In the genomic region with DNA sequence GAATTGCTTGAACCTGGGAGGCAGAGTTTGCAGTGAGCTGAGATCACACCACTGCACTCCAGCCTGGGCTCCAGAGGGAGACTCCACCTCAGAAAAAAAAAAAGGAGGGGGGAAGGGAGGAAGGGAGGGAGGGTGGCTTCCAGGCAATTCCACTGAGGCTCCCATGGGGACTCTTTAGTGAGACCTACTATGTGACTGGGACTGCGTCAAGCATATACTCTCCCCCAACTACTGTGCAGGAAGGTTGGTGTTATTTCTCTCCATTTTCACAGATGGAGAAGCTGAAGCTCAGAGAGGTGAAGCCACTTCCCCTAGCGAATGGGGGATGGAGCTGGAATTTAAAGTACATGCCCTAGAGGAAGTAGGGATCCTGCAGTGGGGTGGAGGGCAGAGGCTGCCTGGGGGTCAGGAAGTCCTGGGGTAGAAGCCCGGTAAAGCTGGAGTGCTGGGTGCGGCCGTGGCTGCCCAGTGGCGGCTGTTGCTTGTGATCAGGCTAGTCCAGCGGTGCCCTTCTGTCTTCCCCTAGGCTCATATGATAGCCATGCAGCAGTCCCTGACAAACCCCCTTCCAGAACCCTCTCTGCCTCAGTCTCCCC, we compare ENCODE assay signal across 20 cellular contexts. TPM values are rescaled to one million over a fixed set of nuclear protein-coding genes. Genes with fewer than 3 reads are reported as not detected.
DNase-seq lines count a peak whose midpoint lies in the region; ATAC-seq, FAIRE-seq and TF ChIP-seq lines count a peak whose summit lies in the region.
"Had no signal": no experiment of that assay in that cellular context is flagged by ENCODE, and none has a peak within 500 bp of the region (broad histone marks: within the 10 kb centered on the region; RNA-seq: fewer than 3 reads in every experiment).

No MANE protein-coding gene starts in this region.

- no peak overlapping the region for H4K8ac ChIP-seq in H1 (ENCODE audit: extremely low read depth, insufficient read depth, low read length)

- H3K9me3 ChIP-seq in A549 (no peaks in the 10 kb centered on the region), SK-N-MC (ENCODE audit: low read depth, low read length) (no peaks in the 10 kb centered on the region), H1 (ENCODE audit: insufficient read depth in 2 of 2, low read depth in 1 of 2, low read length in 1 of 2) (no peaks in the 10 kb centered on the region), OCI-LY7 (ENCODE audit: low read length) (no peaks in the 10 kb centered on the region)

- TF ChIP-seq RAD21 in A549 (conservative IDR thresholded peaks at IDR 0.05 in 1 of 2, IDR thresholded peaks at IDR 0.05 in 1 of 2) = no peak
- no peak for TF ChIP-seq RAD21 in H1 (IDR thresholded peaks at IDR 0.05 in 1 of 2, conservative IDR thresholded peaks at IDR 0.05 in 1 of 2; ENCODE audit: low read depth in 2 of 2, low read length in 2 of 2)

- 55% methylated on average over 7 of the region's 7 CpGs for WGBS in A549 (ENCODE audit: missing lambda C conversion rate)
- WGBS in H1 (ENCODE audit: extremely low coverage in 1 of 2, insufficient coverage in 1 of 2, insufficient read length in 1 of 2, insufficient replicate concordance in 2 of 2, low coverage in 1 of 2, low lambda C conversion rate in 2 of 2, missing lambda C conversion rate in 1 of 2), 2 experiments = 65% methylated on average over 7 of the region's 7 CpGs; no CpG with 5 or more reads in 1 of the 2 experiments

- peaks cover 28% of the 10 kb centered on the region for H3K4me1 Mint-ChIP-seq in GM23338
- H3K4me1 Mint-ChIP-seq: CD4-positive, CD25-positive, alpha-beta regulatory T cell had no signal

- H3K36me3 Mint-ChIP-seq in GM23338 (ENCODE audit: low read depth) = no peaks in the 10 kb centered on the region
- H3K36me3 Mint-ChIP-seq: CD4-positive, CD25-positive, alpha-beta regulatory T cell had no signal

- H3K27ac ChIP-seq in A549 (peak overlapping the region; percentile 32 to 33; a peak in 2 of 6 replicates), GM23338 (ENCODE audit: low read depth) (no peak overlapping the region), SK-N-MC (peak overlapping the region; percentile 42; the same call in 1 of the 2 replicates), H1 (ENCODE audit: low read depth, low read length) (no peak overlapping the region), OCI-LY7 (ENCODE audit: low read depth, low read length, poor library complexity, severe bottlenecking) (no peak overlapping the region)

- H3F3A ChIP-seq in GM23338 (replicated peaks; ENCODE audit: low read depth) = peaks cover 3% of the 10 kb centered on the region; the same call in 1 of the 2 replicates

- no peak overlapping the region for H2BK120ac ChIP-seq in H1 (replicated peaks; ENCODE audit: low read depth, low read length)

- peaks cover 10% of the 10 kb centered on the region for H3K27me3 Mint-ChIP-seq in GM23338 (ENCODE audit: insufficient read depth, low read depth, poor library complexity)

- H3K79me2 ChIP-seq in GM23338 (replicated peaks; ENCODE audit: insufficient read depth) = no peaks in the 10 kb centered on the region
- H3K79me2 ChIP-seq in H1 (ENCODE audit: control insufficient read depth in 1 of 2, insufficient read depth in 2 of 2, low read length in 2 of 2) = no peaks in the 10 kb centered on the region
- H3K79me2 ChIP-seq in OCI-LY7 (ENCODE audit: insufficient read depth, low read depth, low read length) = no peaks in the 10 kb centered on the region

- intact Hi-C loops in OCI-LY7 (cut with micrococcal nuclease; ENCODE audit: unreplicated experiment) = no loop called here

- no peak overlapping the region for H3K56ac ChIP-seq in H1 (replicated peaks; ENCODE audit: insufficient read length, low read depth, low read length)

- H2BK5ac ChIP-seq in H1 (ENCODE audit: low read depth, low read length) = no peak overlapping the region

- TF ChIP-seq CTCF in A549 (IDR thresholded peaks at IDR 0.05) (no peak), GM23338 (conservative IDR thresholded peaks at IDR 0.05; ENCODE audit: low read depth in 2 of 2) (no peak), H1 (IDR thresholded peaks at IDR 0.05; ENCODE audit: control extremely low read depth in 1 of 3, insufficient read depth in 1 of 3, low read depth in 1 of 3, low read length in 3 of 3) (no peak), OCI-LY7 (conservative IDR thresholded peaks at IDR 0.05; ENCODE audit: low read length) (no peak)

- H2AFZ ChIP-seq in GM23338 (no peak overlapping the region), H1 (ENCODE audit: low read length) (no peak overlapping the region), OCI-LY7 (ENCODE audit: low read length) (no peak overlapping the region)

- H2AK5ac ChIP-seq in H1 (ENCODE audit: low read depth, low read length) = no peak overlapping the region

- BruUV-seq in OCI-LY7 (replicated peaks; lab: Mats Ljungman, UMichigan) = no TSS peak

- no peaks in the 10 kb centered on the region; the same call in 2 of the 3 replicates for H3K9me3 Mint-ChIP-seq in GM23338
- H3K9me3 Mint-ChIP-seq: H9 had no signal

- H3K18ac ChIP-seq in H1 (ENCODE audit: extremely low read depth, low read length) = no peak overlapping the region

- ATAC-seq in A549 (peak in 1 of 2 experiments; percentile 17; a peak in 1 of 6 replicates), GM23338 (no peak), HG03095 (IDR thresholded peaks at IDR 0.05; ENCODE audit: unreplicated experiment) (no peak)
- ATAC-seq: PC-3, Right ventricle myocardium inferior, SK-N-SH treated with all-trans-retinoic acid at 6 μM for 48 hours had no signal

- H3K9ac ChIP-seq in SK-N-MC (ENCODE audit: insufficient read length) (no peak overlapping the region), H1 (replicated peaks in 1 of 4; ENCODE audit: extremely low read depth in 1 of 4, low read depth in 3 of 4, low read length in 3 of 4) (no peak overlapping the region)

- H2BK15ac ChIP-seq in H1 (ENCODE audit: low read length) = no peak overlapping the region

- peak overlapping the region; percentile 88; the same call in 1 of the 2 replicates for H2BK12ac ChIP-seq in H1 (ENCODE audit: low read depth, low read length)

- TF ChIP-seq EP300 in A549 (IDR thresholded peaks at IDR 0.05) = no peak
- TF ChIP-seq EP300 in H1 (IDR thresholded peaks at IDR 0.05; ENCODE audit: borderline replicate concordance in 1 of 2, low read depth in 2 of 2, low read length in 2 of 2) = no peak

- POLR2A ChIA-PET in A549 (lab: Yijun Ruan, JAX) (no interaction called here), H1 (lab: Charles Lee; ENCODE audit: partially characterized antibody) (interaction anchor here (0.6 to 1.0 kb wide), 2 partner anchors 11 to 69 kb away, joined by 3 to 4 read pairs; no protein-coding TSS in a partner anchor), OCI-LY7 (lab: Charles Lee) (no interaction called here)

- H3K4me1 ChIP-seq in A549 = peaks cover 61% of the 10 kb centered on the region
- peaks cover 35% of the 10 kb centered on the region for H3K4me1 ChIP-seq in GM23338 (ENCODE audit: insufficient read depth)
- H3K4me1 ChIP-seq in H1 (replicated peaks in 1 of 4; ENCODE audit: control insufficient read depth in 3 of 4, insufficient read depth in 4 of 4, low read length in 3 of 4) = peaks cover 5 to 24% (median 13%) of the 10 kb centered on the region in 4 experiments
- H3K4me1 ChIP-seq in OCI-LY7 (ENCODE audit: insufficient read depth, low read length, poor library complexity, severe bottlenecking) = no peaks in the 10 kb centered on the region

- no peak overlapping the region for H3K4ac ChIP-seq in H1 (replicated peaks; ENCODE audit: insufficient read length, low read depth, low read length)

- no peaks in the 10 kb centered on the region for H3K36me3 ChIP-seq in GM23338 (ENCODE audit: insufficient read depth)
- no peaks in the 10 kb centered on the region; the same call in 1 of the 2 replicates for H3K36me3 ChIP-seq in SK-N-MC (ENCODE audit: insufficient read depth, low read length)
- H3K36me3 ChIP-seq in H1 (ENCODE audit: control insufficient read depth in 2 of 4, insufficient read depth in 4 of 4, low read length in 3 of 4) = no peaks in the 10 kb centered on the region
- H3K36me3 ChIP-seq in OCI-LY7 (ENCODE audit: insufficient read depth, low read length) = no peaks in the 10 kb centered on the region

- FAIRE-seq in A549 (lab: Jason Lieb, UNC) = no peak
- FAIRE-seq in H1 (lab: Jason Lieb, UNC) = no peak
- FAIRE-seq in RCC 7860 (lab: Jason Lieb, UNC) = no peak
- FAIRE-seq in HTR-8/SVneo (lab: Jason Lieb, UNC) = no peak
- FAIRE-seq: D721Med had no signal

- H2BK20ac ChIP-seq in H1 (ENCODE audit: low read length) = peak overlapping the region; percentile 43

- no peak for DNase-seq in A549 (ENCODE audit: low read depth in 1 of 2, low spot score in 1 of 2)
- no peak for DNase-seq in GM23338 (ENCODE audit: low spot score)
- no peak for DNase-seq in SK-N-MC (ENCODE audit: low read depth, low spot score)
- no peak for DNase-seq in H1 (ENCODE audit: low read depth in 1 of 2, low spot score in 2 of 2)
- DNase-seq in RCC 7860 (ENCODE audit: low spot score) = no peak
- no peak for DNase-seq in HTR-8/SVneo (ENCODE audit: insufficient read length, low spot score)
- DNase-seq in OCI-LY7 (ENCODE audit: low spot score) = no peak
- DNase-seq: CD4-positive, CD25-positive, alpha-beta regulatory T cell; H9; IMR-90; NCI-H1417; NCI-H2029; NCI-H2171 treated with DMSO at 0.1 percent for 48 hours; NCI-H510A; PC-3; T-helper 2 cell had no signal

- H3K27ac Mint-ChIP-seq in GM23338 = no peak overlapping the region
- H3K27ac Mint-ChIP-seq: CD4-positive, CD25-positive, alpha-beta regulatory T cell had no signal

- no peak overlapping the region for H3K14ac ChIP-seq in H1 (ENCODE audit: insufficient read length)

- no peak for TF ChIP-seq POLR2A in A549 (IDR thresholded peaks at IDR 0.05; ENCODE audit: low read length)
- TF ChIP-seq POLR2A in H1 (IDR thresholded peaks at IDR 0.05; ENCODE audit: control extremely low read depth in 1 of 2, low read depth in 2 of 2, low read length in 2 of 2) = no peak

- H3K4me3 Mint-ChIP-seq in GM23338 = no peak overlapping the region
- H3K4me3 Mint-ChIP-seq: CD4-positive, CD25-positive, alpha-beta regulatory T cell; H9 had no signal

- H3K23ac ChIP-seq in H1 (ENCODE audit: insufficient read length) = no peak overlapping the region

- no peaks in the 10 kb centered on the region for H3K27me3 ChIP-seq in GM23338 (ENCODE audit: insufficient read depth)
- no peaks in the 10 kb centered on the region; a peak in 1 of 7 replicates for H3K27me3 ChIP-seq in H1 (replicated peaks in 1 of 4; ENCODE audit: control insufficient read depth in 3 of 4, extremely low read depth in 1 of 4, insufficient read depth in 3 of 4, low read length in 3 of 4)

- no peak overlapping the region for H4K91ac ChIP-seq in H1 (replicated peaks; ENCODE audit: insufficient read length, low read length)

- H4K5ac ChIP-seq in H1 (ENCODE audit: insufficient read length, low read depth, low read length) = no peak overlapping the region

- 0 out of 2 replicates have a peak, but pooled peaks cover 2% of the 10 kb centered on the region for H3K23me2 ChIP-seq in H1 (ENCODE audit: low read depth, low read length)

- H3K4me2 ChIP-seq in A549 = 0 out of 3 replicates have a peak overlapping the region, but pooled peaks have one; percentile 21
- H3K4me2 ChIP-seq in GM23338 = no peak overlapping the region
- H3K4me2 ChIP-seq in H1 (ENCODE audit: insufficient read depth in 1 of 2, low read depth in 2 of 2, low read length in 2 of 2) = peak overlapping the region in 1 of 2 experiments; percentile 11; a peak in 1 of 4 replicates
- H3K4me2 ChIP-seq in OCI-LY7 (ENCODE audit: low read length) = no peak overlapping the region

- no peaks in the 10 kb centered on the region for H3K79me1 ChIP-seq in H1 (ENCODE audit: low read depth, low read length)

- no peak overlapping the region for H3K4me3 ChIP-seq in A549
- H3K4me3 ChIP-seq in GM23338 = no peak overlapping the region
- 0 out of 2 replicates have a peak overlapping the region, but pooled peaks have one; percentile 18 for H3K4me3 ChIP-seq in SK-N-MC
- H3K4me3 ChIP-seq in H1 (ENCODE audit: extremely low read depth in 1 of 4, insufficient read depth in 2 of 4, low read depth in 3 of 4, low read length in 4 of 4) = no peak overlapping the region
- no peak overlapping the region for H3K4me3 ChIP-seq in OCI-LY7 (ENCODE audit: low read depth, low read length, poor library complexity, severe bottlenecking)

- CTCF ChIA-PET in A549 (lab: Yijun Ruan, JAX) (interaction anchor here (0.8 kb wide), 1 partner anchor 31 kb away, joined by 3 read pairs; no protein-coding TSS in a partner anchor), H1 (lab: Charles Lee; ENCODE audit: partially characterized antibody) (interaction anchor here (1.0 to 1.6 kb wide), 4 partner anchors 10 to 228 kb away, joined by 3 to 5 read pairs (median 4); no protein-coding TSS in a partner anchor), OCI-LY7 (lab: Charles Lee; ENCODE audit: unreplicated experiment) (no interaction called here)

- H3K9me2 ChIP-seq in GM23338 (ENCODE audit: insufficient read depth) (no peaks in the 10 kb centered on the region), OCI-LY7 (ENCODE audit: insufficient read depth, low read length) (no peaks in the 10 kb centered on the region)

- H4K20me1 ChIP-seq in GM23338 (replicated peaks; ENCODE audit: insufficient read depth) = no peaks in the 10 kb centered on the region
- no peaks in the 10 kb centered on the region for H4K20me1 ChIP-seq in H1 (replicated peaks in 1 of 2; ENCODE audit: control insufficient read depth in 1 of 2, insufficient read depth in 2 of 2, low read length in 2 of 2)
- no peaks in the 10 kb centered on the region for H4K20me1 ChIP-seq in OCI-LY7 (ENCODE audit: insufficient read depth, low read length)

RNA-seq across cellular contexts. Expression of gene RAP1GAP, which starts 40.3 kb away (rescaled TPM):
- polyA plus RNA-seq in A549 (2011; rRNA removed) = 16.7 and 21.4 TPM in 2 replicates
- 8.2 and 10.2 TPM in 2 replicates for polyA plus RNA-seq in A549 (2012; cell fraction: cytosol; rRNA removed)
- polyA plus RNA-seq in A549 (2012; cell fraction: nucleus; rRNA removed) = 11.6 and 12.4 TPM in 2 replicates
- polyA plus RNA-seq in A549 (2017; fragmentation: RNase III; extraction: RNeasy Plus Mini Kit Qiagen cat#74134 plus additional on column Dnase treatment) = 4.3 to 5.4 TPM (median 5.1 TPM) in 3 replicates
- polyA minus RNA-seq in A549 (2011; rRNA and poly(A)+ RNA removed) = 24.1 and 28.7 TPM in 2 replicates
- total RNA-seq in GM23338 (2014; rRNA removed; shearing (Covaris generic)) = 5.9 and 6.6 TPM in 2 replicates
- polyA plus RNA-seq in GM23338 (2016; fragmentation: Nextera tagmentation; extraction: Ambion mirVana) = 4.3 and 5.0 TPM in 2 replicates
- 7.8 and 8.4 TPM in 2 replicates for total RNA-seq in H1 (2021; fragmentation: NEBNext Ultra II Directional; extraction: Animal tissue kit (Norgen Biotek cat#: 25700))
- 8.4 and 9.9 TPM in 2 replicates for polyA plus RNA-seq in H1 (2011; rRNA removed)
- polyA plus RNA-seq in H1 (2011; cell fraction: cytosol; rRNA removed) = 8.0 TPM
- polyA plus RNA-seq in H1 (2011; cell fraction: nucleus; rRNA removed) = 26.1 TPM
- 6.9 to 9.7 TPM (median 8.3 TPM) in 4 replicates for polyA plus RNA-seq in H1 (2012, experiment 1 of 2)
- polyA plus RNA-seq in H1 (2012, experiment 2 of 2) = 7.0 TPM
- polyA plus RNA-seq in H1 (2013, experiment 1 of 2) = 5.6 TPM
- polyA plus RNA-seq in H1 (2013, experiment 2 of 2) = 6.1 TPM
- polyA minus RNA-seq in H1 (2011; rRNA and poly(A)+ RNA removed) = 7.7 and 11.9 TPM in 2 replicates
- polyA minus RNA-seq in H1 (2011; cell fraction: cytosol; rRNA and poly(A)+ RNA removed) = 4.9 TPM
- 6.0 TPM for polyA minus RNA-seq in H1 (2011; cell fraction: nucleus; rRNA and poly(A)+ RNA removed)
- not detected in 2 replicates for total RNA-seq in OCI-LY7 (2014; rRNA removed; shearing (Covaris generic))
- not detected in 2 replicates for total RNA-seq in OCI-LY7 (2022)
- polyA plus RNA-seq: CD4-positive, CD25-positive, alpha-beta regulatory T cell had no signal

Comparison
In these comparisons a context has a peak if more than half of its experiments do, and no peak if none do; other contexts are left out.
1. H3K27ac ChIP-seq: peak in A549 (2 of 2) and SK-N-MC (single experiment); none in GM23338 (single experiment), H1 (single experiment) and OCI-LY7 (single experiment).